6 cellular contexts compared by ENCODE assay signal in the genomic region with DNA sequence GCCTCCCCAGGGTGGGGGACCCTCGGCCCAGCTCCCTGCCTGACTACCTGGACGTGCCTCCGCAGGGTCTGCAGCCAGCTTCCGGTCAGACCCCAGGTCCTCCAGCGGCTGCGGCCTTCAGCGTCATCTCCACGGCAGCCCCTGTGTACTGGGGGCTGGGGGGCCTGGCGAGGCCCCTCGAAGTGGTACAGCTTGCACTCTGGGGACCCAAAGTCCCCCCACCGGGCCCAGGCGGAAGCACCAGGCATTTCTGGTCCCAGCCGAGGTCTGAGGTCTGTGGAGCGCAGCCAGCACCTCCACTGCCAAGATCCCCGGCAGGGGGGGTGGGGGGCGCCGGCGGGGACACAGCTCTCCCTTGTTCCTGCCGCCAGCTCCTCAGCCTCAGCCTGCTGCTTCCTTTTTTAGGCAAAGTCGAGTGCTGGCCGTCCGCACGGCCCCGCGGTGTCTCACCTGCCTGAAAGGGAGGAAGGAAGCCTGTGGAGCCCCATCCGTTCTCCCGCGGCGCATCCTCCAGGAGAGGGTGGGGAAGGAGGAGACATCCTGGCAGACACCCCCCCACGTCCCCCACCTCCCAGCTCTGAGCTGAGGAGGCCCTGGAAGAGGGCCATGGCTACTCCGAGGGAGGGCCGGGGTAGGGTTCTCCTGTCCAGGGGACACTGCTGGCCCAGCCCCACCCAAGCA. TPM values are rescaled to one million over a fixed set of nuclear protein-coding genes. Genes with fewer than 3 reads are reported as not detected.
A peak's percentile ranks its signal among the peaks of the same experiment; 100 is the strongest.
DNase-seq lines count a peak whose midpoint lies in the region; ATAC-seq, FAIRE-seq and TF ChIP-seq lines count a peak whose summit lies in the region.

No MANE protein-coding gene starts in this region.

- H3K9ac ChIP-seq in mammary epithelial cell (ENCODE audit: insufficient read depth, low read length) (no peak overlapping the region), neural progenitor cell (no peak overlapping the region)

- H3K9me3 ChIP-seq in mammary epithelial cell (replicated peaks; ENCODE audit: insufficient read depth, low read length) (no peaks in the 10 kb centered on the region), neural progenitor cell (ENCODE audit: low read depth) (no peaks in the 10 kb centered on the region)

- WGBS in mammary epithelial cell (ENCODE audit: low coverage, missing lambda C conversion rate): 44% methylated on average over 10 of the region's 32 CpGs

- peaks cover 38% of the 10 kb centered on the region for H3K4me1 Mint-ChIP-seq in neural progenitor cell

- no TSS peak for BruUV-seq in mammary epithelial cell (replicated peaks; lab: Mats Ljungman, UMichigan)

- H3K9me3 Mint-ChIP-seq in neural progenitor cell: no peaks in the 10 kb centered on the region

- H3F3A ChIP-seq in neural progenitor cell (ENCODE audit: low read depth): peaks cover 62% of the 10 kb centered on the region

- H3K4me1 ChIP-seq in mammary epithelial cell (ENCODE audit: insufficient read depth, low read length) (peaks cover 50% of the 10 kb centered on the region), neural progenitor cell (peaks cover 54% of the 10 kb centered on the region)

- no peaks in the 10 kb centered on the region for H3K36me3 Mint-ChIP-seq in neural progenitor cell

- no peak for ATAC-seq in GM21786 (IDR thresholded peaks at IDR 0.05; ENCODE audit: unreplicated experiment)

- H3K4me3 ChIP-seq in mammary epithelial cell (replicated peaks in 1 of 3; ENCODE audit: insufficient read depth in 1 of 3, low read depth in 2 of 3, low read length in 3 of 3) (no peak overlapping the region), neural progenitor cell (no peak overlapping the region)

- intact Hi-C loops in mammary epithelial cell (cut with micrococcal nuclease): no loop called here

- no peaks in the 10 kb centered on the region for H3K36me3 ChIP-seq in mammary epithelial cell (ENCODE audit: insufficient read depth, low read length)
- no peaks in the 10 kb centered on the region for H3K36me3 ChIP-seq in neural progenitor cell

- TF ChIP-seq CTCF in mammary epithelial cell (conservative IDR thresholded peaks at IDR 0.05 in 1 of 2, IDR thresholded peaks at IDR 0.05 in 1 of 2; ENCODE audit: extremely low read depth in 1 of 2, insufficient read depth in 1 of 2, low read depth in 1 of 2, low read length in 2 of 2) (no peak), neural progenitor cell (IDR thresholded peaks at IDR 0.05) (no peak)

- CTCF ChIA-PET in mammary epithelial cell (lab: Charles Lee; ENCODE audit: low non-redundant PET): interaction anchor here (0.7 kb wide), 1 partner anchor 90 kb away, joined by 3 read pairs; no protein-coding TSS in a partner anchor

- H4K20me1 ChIP-seq in mammary epithelial cell (ENCODE audit: insufficient read depth, low read length) (no peaks in the 10 kb centered on the region), neural progenitor cell (ENCODE audit: low read depth) (peaks cover 7% of the 10 kb centered on the region)

- TF ChIP-seq POLR2A in GM12892 (IDR thresholded peaks at IDR 0.05; ENCODE audit: low read depth, low read length): no peak

- H2AFZ ChIP-seq in mammary epithelial cell (ENCODE audit: low read depth, low read length): peak overlapping the region; percentile 79
- no peak overlapping the region for H2AFZ ChIP-seq in neural progenitor cell (replicated peaks)

- H3K4me2 ChIP-seq in mammary epithelial cell (ENCODE audit: insufficient read depth, low read depth, low read length) (peak overlapping the region; percentile 77), neural progenitor cell (peak overlapping the region; percentile 89)

- no peak for FAIRE-seq in GM12892 (lab: Jason Lieb, UNC)

- dilution Hi-C loops in mammary epithelial cell (cut with HindIII; ENCODE audit: low sequenced_read_pairs): no loop called here

- H3K27me3 ChIP-seq in mammary epithelial cell (ENCODE audit: insufficient read depth, low read length) (no peaks in the 10 kb centered on the region), neural progenitor cell (peaks cover 35% of the 10 kb centered on the region)

- peaks cover 19% of the 10 kb centered on the region for H3K27me3 Mint-ChIP-seq in neural progenitor cell (ENCODE audit: insufficient read depth, low read depth)

- in situ Hi-C loops in mammary epithelial cell (cut with MboI; ENCODE audit: low sequenced_read_pairs in 2 of 2): no loop called here

- H3K79me2 ChIP-seq in mammary epithelial cell (ENCODE audit: insufficient read depth, low read length) (no peaks in the 10 kb centered on the region), neural progenitor cell (ENCODE audit: low read depth) (no peaks in the 10 kb centered on the region)

- H3K4me3 Mint-ChIP-seq in neural progenitor cell: no peak overlapping the region

- no peak overlapping the region for H3K27ac ChIP-seq in mammary epithelial cell (ENCODE audit: insufficient read depth, low read depth, low read length)
- no peak overlapping the region for H3K27ac ChIP-seq in neural progenitor cell

- no peak overlapping the region for H3K27ac Mint-ChIP-seq in neural progenitor cell

- DNase-seq in GM12892 (ENCODE audit: insufficient read length): peak; percentile 32
- no peak for DNase-seq in mammary epithelial cell
- peak; percentile 49 for DNase-seq in neural progenitor cell (ENCODE audit: low spot score)
- DNase-seq in NCI-H1694 (lab: John Stamatoyannopoulos, UW): no peak
- DNase-seq in cerebellar nuclear complex (lab: John Stamatoyannopoulos, UW): no peak

RNA-seq across cellular contexts. Expression of a gene that starts 1.2 kb away (rescaled TPM):
- 0.47 TPM for polyA plus RNA-seq in GM12892 (2012; ENCODE audit: missing spikeins)
- total RNA-seq in mammary epithelial cell: 10 to 100 TPM; 11.3 to 27.3 TPM
- polyA plus RNA-seq in mammary epithelial cell: 4.2 TPM
- 1.2 TPM for polyA minus RNA-seq in mammary epithelial cell
- total RNA-seq in neural progenitor cell (ENCODE audit: low replicate concordance): 2.4 and 7.0 TPM in 2 replicates

RNA-seq across cellular contexts. Expression of a gene that starts 13.2 kb away (rescaled TPM):
- 0.47 TPM for polyA plus RNA-seq in GM12892 (2012; ENCODE audit: missing spikeins)
- 1 to 10 TPM; 3.1 to 7.5 TPM for total RNA-seq in mammary epithelial cell
- 3.6 TPM for polyA plus RNA-seq in mammary epithelial cell
- 9.3 TPM for polyA minus RNA-seq in mammary epithelial cell
- 0.15 and 1.7 TPM in 2 replicates for total RNA-seq in neural progenitor cell (ENCODE audit: low replicate concordance)

RNA-seq across cellular contexts. Expression of a gene that starts 15.2 kb away (rescaled TPM):
- polyA plus RNA-seq in GM12892 (2012; ENCODE audit: missing spikeins): 1.7 TPM
- total RNA-seq in mammary epithelial cell (1 to 10 TPM; 1.8 to 4.6 TPM), neural progenitor cell (ENCODE audit: low replicate concordance) (not detected in 2 replicates)
- polyA plus RNA-seq in mammary epithelial cell: 2.6 TPM
- 0.26 TPM for polyA minus RNA-seq in mammary epithelial cell

RNA-seq across cellular contexts. Expression of a gene that starts 27.2 kb away (rescaled TPM):
- 172 TPM for polyA plus RNA-seq in GM12892 (2012; ENCODE audit: missing spikeins)
- 100 to 1,000 TPM in 1 of 2 donors, 10 to 100 TPM in 1; 56.7 to 115 TPM for total RNA-seq in mammary epithelial cell
- polyA plus RNA-seq in mammary epithelial cell: 157 TPM
- 119 TPM for polyA minus RNA-seq in mammary epithelial cell
- 89.0 and 96.1 TPM in 2 replicates for total RNA-seq in neural progenitor cell (ENCODE audit: low replicate concordance)

RNA-seq across cellular contexts. Expression of a gene that starts 35.1 kb away (rescaled TPM):
- 60.5 TPM for polyA plus RNA-seq in GM12892 (2012; ENCODE audit: missing spikeins)
- total RNA-seq in mammary epithelial cell (100 to 1,000 TPM; 103 to 140 TPM), neural progenitor cell (ENCODE audit: low replicate concordance) (143 and 198 TPM in 2 replicates)
- polyA plus RNA-seq in mammary epithelial cell: 64.9 TPM
- 21.9 TPM for polyA minus RNA-seq in mammary epithelial cell

Comparison
In these comparisons a context has a peak if more than half of its experiments do, and no peak if none do; other contexts are left out.
1. DNase-seq: peak in GM12892 (single experiment) and neural progenitor cell (single experiment); none in mammary epithelial cell (single experiment), NCI-H1694 (single experiment) and cerebellar nuclear complex (0 of 2).